4 cellular contexts compared by ENCODE assay signal in the genomic region with DNA sequence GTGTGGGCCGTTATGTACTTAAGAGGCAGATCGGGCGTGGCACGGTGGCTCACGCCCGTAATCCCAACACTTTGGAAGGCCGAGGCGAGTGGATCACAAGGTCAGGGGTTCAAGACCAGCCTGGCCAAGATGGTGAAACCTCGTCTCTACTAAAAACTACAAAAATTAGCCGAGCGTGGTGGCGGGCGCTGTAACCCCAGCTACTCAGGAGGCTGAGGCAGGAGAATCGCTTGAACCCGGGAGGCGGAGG. TPM values are rescaled to one million over a fixed set of nuclear protein-coding genes. Genes with fewer than 3 reads are reported as not detected.
DNase-seq lines count a peak whose midpoint lies in the region; ATAC-seq and TF ChIP-seq lines count a peak whose summit lies in the region.
"Not testable (repeated sequence)": the region's sequence is repeated elsewhere in the genome, so short reads cannot be mapped to it uniquely, and the experiment has no call there.

No MANE protein-coding gene starts in this region.

- H3K36me3 Mint-ChIP-seq in activated T-helper 17 cell treated with anti-CD3 and anti-CD28 coated beads, Interleukin-2, amount 50 U/mL, for 72 hours (ENCODE audit: low read depth) = peaks cover 30% of the 10 kb centered on the region

- not testable (repeated sequence) for ATAC-seq in activated T-helper 17 cell treated with anti-CD3 and anti-CD28 coated beads, Interleukin-2, amount 50 U/mL, for 72 hours (replicated peaks); heart left ventricle

- H3K4me1 ChIP-seq in heart left ventricle = peaks cover 0 to 33% (median 24%) of the 10 kb centered on the region in 12 donors
- peaks cover 0 to 42% (median 36%) of the 10 kb centered on the region in 4 donors for H3K4me1 ChIP-seq in sigmoid colon

- TF ChIP-seq POLR2A in heart left ventricle (IDR thresholded peaks at IDR 0.05); sigmoid colon (IDR thresholded peaks at IDR 0.05): not testable (repeated sequence)

- not testable (repeated sequence) for H3K9me3 Mint-ChIP-seq in activated T-helper 17 cell treated with anti-CD3 and anti-CD28 coated beads, Interleukin-2, amount 50 U/mL, for 72 hours

- peak overlapping the region; percentile 99 for H3K27ac Mint-ChIP-seq in activated T-helper 17 cell treated with anti-CD3 and anti-CD28 coated beads, Interleukin-2, amount 50 U/mL, for 72 hours

- intact Hi-C loops in heart left ventricle (cut with DNase I) = loop anchor here in 1 of 10 donors (2.0 kb wide), 1 partner anchor 19 kb away; no protein-coding TSS in a partner anchor
- intact Hi-C loops in sigmoid colon (cut with DNase I) = loop anchor here (1.0 kb wide), 2 partner anchors 14 to 18 kb away; a partner anchor contains a TSS

- H3K27ac ChIP-seq in heart left ventricle = peak overlapping the region; percentile 23 to 95 (median 81)
- H3K27ac ChIP-seq in sigmoid colon = peak overlapping the region; percentile 90 to 97 (median 92)

- peak overlapping the region; percentile 98 for H3K4me3 Mint-ChIP-seq in activated T-helper 17 cell treated with anti-CD3 and anti-CD28 coated beads, Interleukin-2, amount 50 U/mL, for 72 hours

- not testable (repeated sequence) for DNase-seq in heart left ventricle, sigmoid colon

- peaks cover 16% of the 10 kb centered on the region for H3K4me1 Mint-ChIP-seq in activated T-helper 17 cell treated with anti-CD3 and anti-CD28 coated beads, Interleukin-2, amount 50 U/mL, for 72 hours

- H3K27me3 Mint-ChIP-seq in activated T-helper 17 cell treated with anti-CD3 and anti-CD28 coated beads, Interleukin-2, amount 50 U/mL, for 72 hours = not testable (repeated sequence)

- TF ChIP-seq EP300 in sigmoid colon (IDR thresholded peaks at IDR 0.05) = not testable (repeated sequence)

- not testable (repeated sequence) for H3K27me3 ChIP-seq in heart left ventricle, sigmoid colon

- 6 to 16% (median 7%) methylated on average over 14 to 16 of the region's 16 CpGs for WGBS in heart left ventricle, 4 donors
- 2 to 5% methylated on average over 16 of the region's 16 CpGs for WGBS in sigmoid colon, 2 donors

- H3K4me3 ChIP-seq in GM12875 (ENCODE audit: low read depth, low read length) = peak overlapping the region; percentile 56
- peak overlapping the region in 11 of 12 donors; percentile 28 to 70 (median 59) for H3K4me3 ChIP-seq in heart left ventricle
- peak overlapping the region; percentile 47 to 69 (median 60) for H3K4me3 ChIP-seq in sigmoid colon

- not testable (repeated sequence) for H3K9me3 ChIP-seq in heart left ventricle, sigmoid colon

- H3K36me3 ChIP-seq in heart left ventricle (peaks cover 0 to 22% (median 0%) of the 10 kb centered on the region in 9 donors), sigmoid colon (peaks cover 0 to 21% (median 6%) of the 10 kb centered on the region in 4 donors)

- TF ChIP-seq CTCF in GM12875 (IDR thresholded peaks at IDR 0.05; ENCODE audit: borderline replicate concordance, insufficient read depth, low read depth, low read length); heart left ventricle (IDR thresholded peaks at IDR 0.05); sigmoid colon (IDR thresholded peaks at IDR 0.05): not testable (repeated sequence)

RNA-seq across cellular contexts. Expression of a gene that starts 13.8 kb away (rescaled TPM):
- total RNA-seq in activated T-helper 17 cell treated with anti-CD3 and anti-CD28 coated beads, Interleukin-2, amount 50 U/mL, for 72 hours = 10 to 100 TPM; 11.8 to 26.8 TPM
- total RNA-seq in heart left ventricle = 10 to 100 TPM in 2 of 9 donors, 1 to 10 TPM in 7; 3.0 to 22.2 (median 5.5) TPM
- 1 to 10 TPM; 2.7 to 6.8 TPM for polyA plus RNA-seq in heart left ventricle
- total RNA-seq in sigmoid colon = 10 to 100 TPM in 3 of 4 donors, 1 to 10 TPM in 1; 9.6 to 43.5 (median 18.5) TPM
- 10 to 100 TPM in 1 of 3 donors, 1 to 10 TPM in 2; 3.5 to 13.4 (median 6.0) TPM for polyA plus RNA-seq in sigmoid colon

RNA-seq across cellular contexts. Expression of a gene that starts 14.6 kb away (rescaled TPM):
- 10 to 100 TPM; 31.3 to 59.9 TPM for total RNA-seq in activated T-helper 17 cell treated with anti-CD3 and anti-CD28 coated beads, Interleukin-2, amount 50 U/mL, for 72 hours
- total RNA-seq in heart left ventricle (10 to 100 TPM; 14.1 to 32.2 (median 19.3) TPM), sigmoid colon (10 to 100 TPM; 15.5 to 29.8 (median 27.7) TPM)
- polyA plus RNA-seq in heart left ventricle (10 to 100 TPM; 28.1 to 37.1 TPM), sigmoid colon (10 to 100 TPM; 51.7 to 69.7 (median 53.2) TPM)

RNA-seq across cellular contexts. Expression of a gene that starts 20.3 kb away (rescaled TPM):
- total RNA-seq in activated T-helper 17 cell treated with anti-CD3 and anti-CD28 coated beads, Interleukin-2, amount 50 U/mL, for 72 hours = 10 to 100 TPM; 10.6 to 16.6 TPM
- total RNA-seq in heart left ventricle = under 1 TPM in 5 of 9 donors, not detected in 4; 0.08 to 0.41 (median 0.12) TPM
- polyA plus RNA-seq in heart left ventricle = under 1 TPM in 1 of 2 donors, not detected in 1; 0.04 TPM
- total RNA-seq in sigmoid colon = 1 to 10 TPM in 1 of 4 donors, under 1 TPM in 3; 0.16 to 3.0 (median 0.52) TPM
- polyA plus RNA-seq in sigmoid colon = under 1 TPM in 2 of 3 donors, not detected in 1; 0.60 to 0.92 TPM

RNA-seq across cellular contexts. Expression of a gene that starts 20.8 kb away (rescaled TPM):
- total RNA-seq in activated T-helper 17 cell treated with anti-CD3 and anti-CD28 coated beads, Interleukin-2, amount 50 U/mL, for 72 hours = 100 to 1,000 TPM; 108 to 166 TPM
- 100 to 1,000 TPM; 106 to 199 (median 123) TPM for total RNA-seq in heart left ventricle
- polyA plus RNA-seq in heart left ventricle = 100 to 1,000 TPM; 220 to 283 TPM
- 100 to 1,000 TPM in 3 of 4 donors, 10 to 100 TPM in 1; 72.9 to 119 (median 110) TPM for total RNA-seq in sigmoid colon
- polyA plus RNA-seq in sigmoid colon = 100 to 1,000 TPM in 2 of 3 donors, 10 to 100 TPM in 1; 74.2 to 245 (median 114) TPM

RNA-seq across cellular contexts. Expression of a gene that starts 53.6 kb away (rescaled TPM):
- total RNA-seq in activated T-helper 17 cell treated with anti-CD3 and anti-CD28 coated beads, Interleukin-2, amount 50 U/mL, for 72 hours = 10 to 100 TPM; 29.4 to 40.6 TPM
- total RNA-seq in heart left ventricle (10 to 100 TPM; 46.1 to 70.7 (median 54.4) TPM), sigmoid colon (100 to 1,000 TPM in 3 of 4 donors, 10 to 100 TPM in 1; 29.2 to 144 (median 127) TPM)
- polyA plus RNA-seq in heart left ventricle (100 to 1,000 TPM in 1 of 2 donors, 10 to 100 TPM in 1; 75.4 to 216 TPM), sigmoid colon (100 to 1,000 TPM; 143 to 220 (median 196) TPM)
